8 cellular contexts compared by ENCODE assay signal in the genomic region with DNA sequence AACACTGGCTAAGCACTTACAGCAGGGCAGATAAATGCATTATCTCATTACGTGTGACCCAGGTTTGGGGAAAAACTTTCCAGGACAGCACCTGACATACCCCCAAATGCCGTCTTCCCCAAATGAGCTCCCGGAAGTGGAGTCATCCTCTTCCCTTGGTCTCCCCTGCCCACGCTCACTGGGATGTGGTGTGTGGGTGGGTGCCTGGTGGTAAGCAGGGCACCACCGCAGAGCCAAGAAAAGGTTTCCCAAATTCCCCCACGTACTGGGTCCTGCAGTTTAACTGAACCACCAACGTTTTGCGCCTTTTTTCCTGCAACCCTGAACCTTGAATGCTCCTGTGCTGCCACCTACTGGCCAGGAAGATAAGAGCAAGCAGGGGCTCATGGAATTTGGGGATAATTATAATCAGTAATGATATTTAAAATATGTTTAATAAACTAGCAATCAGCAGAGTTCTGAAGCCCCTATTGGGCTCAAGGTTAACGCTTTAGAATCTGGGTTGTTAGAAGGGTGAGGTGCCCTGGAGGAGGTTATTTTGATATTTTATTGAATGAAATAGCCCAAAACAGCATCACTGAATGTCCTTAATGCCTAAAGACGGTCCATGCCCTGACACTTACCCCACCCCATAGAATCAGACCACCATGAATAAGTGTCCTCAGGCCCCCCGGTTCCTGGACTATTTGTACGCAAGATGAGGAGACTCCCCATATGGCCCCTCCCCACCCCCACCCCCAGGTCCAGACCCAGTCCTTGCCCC. TPM values are rescaled to one million over a fixed set of nuclear protein-coding genes. Genes with fewer than 3 reads are reported as not detected.
DNase-seq lines count a peak whose midpoint lies in the region; ATAC-seq and TF ChIP-seq lines count a peak whose summit lies in the region.

No MANE protein-coding gene starts in this region.

- no peaks in the 10 kb centered on the region for H3K27me3 ChIP-seq in cardiac muscle cell

- CTCF ChIA-PET in activated CD4-positive, alpha-beta T cell treated with anti-CD3 and anti-CD28 coated beads for 36 hours (lab: Charles Lee): interaction anchor here (0.6 to 2.0 kb wide), 20 partner anchors 9 to 218 kb away, joined by 3 to 15 read pairs (median 4); no protein-coding TSS in a partner anchor

- DNase-seq in cardiac muscle cell (ENCODE audit: low read depth in 1 of 2, low spot score in 1 of 2) (peak; percentile 69 to 78), Right ventricle myocardium inferior (ENCODE audit: missing footprints) (no peak), NCI-H2171 treated with DMSO at 0.1 percent for 48 hours (lab: John Stamatoyannopoulos, UW) (peak; percentile 73), coronary artery (ENCODE audit: low spot score) (no peak), lung microvascular endothelial cell (ENCODE audit: low read depth in 2 of 2) (peak; percentile 56 to 75)
- peak; percentile 78 for DNase-seq in activated CD4-positive, alpha-beta T cell treated with anti-CD3 and anti-CD28 coated beads for 36 hours
- peak; percentile 41 to 45 for DNase-seq in stimulated activated CD8-positive, alpha-beta memory T cell treated with anti-CD3 and anti-CD28 coated beads, Interleukin-2, amount 100 ng/mL, for 48 hours (ENCODE audit: low read depth in 2 of 2)

- no peak overlapping the region for H3K27ac ChIP-seq in cardiac muscle cell
- no peak overlapping the region for H3K27ac ChIP-seq in coronary artery

- H3K4me1 ChIP-seq in cardiac muscle cell (ENCODE audit: low read depth): no peaks in the 10 kb centered on the region

- H3K4me3 ChIP-seq in cardiac muscle cell (no peak overlapping the region), coronary artery (no peak overlapping the region)

- TF ChIP-seq CTCF in cardiac muscle cell (IDR thresholded peaks at IDR 0.05; ENCODE audit: low read depth, low read length): peak; percentile 92
- peak; percentile 77 for TF ChIP-seq CTCF in coronary artery (IDR thresholded peaks at IDR 0.05)

- H3K4me3 Mint-ChIP-seq in activated CD4-positive, alpha-beta T cell treated with anti-CD3 and anti-CD28 coated beads for 36 hours: no peak overlapping the region

- intact Hi-C loops in Right ventricle myocardium inferior (cut with DNase I): loop anchor here (5.0 kb wide), 1 partner anchor 210 kb away; no protein-coding TSS in a partner anchor
- intact Hi-C loops in activated CD4-positive, alpha-beta T cell treated with anti-CD3 and anti-CD28 coated beads for 36 hours (cut with DNase I, micrococcal nuclease): loop anchor here in 1 of 2 experiments (1.0 to 2.0 kb wide), 2 partner anchors 68 to 212 kb away; partner anchors contain the start of gene CRHR1

- POLR2A ChIA-PET in activated CD4-positive, alpha-beta T cell treated with anti-CD3 and anti-CD28 coated beads for 36 hours (lab: Charles Lee): no interaction called here

- no peaks in the 10 kb centered on the region for H3K9me3 Mint-ChIP-seq in activated CD4-positive, alpha-beta T cell treated with anti-CD3 and anti-CD28 coated beads for 36 hours (ENCODE audit: low read depth)

- no peaks in the 10 kb centered on the region for H3K9me3 ChIP-seq in cardiac muscle cell (ENCODE audit: low read depth)

- H3K36me3 ChIP-seq in cardiac muscle cell: no peaks in the 10 kb centered on the region

- no peaks in the 10 kb centered on the region for H3K36me3 Mint-ChIP-seq in activated CD4-positive, alpha-beta T cell treated with anti-CD3 and anti-CD28 coated beads for 36 hours (ENCODE audit: low read depth)

- ATAC-seq in Right ventricle myocardium inferior (no peak), HG02759 (IDR thresholded peaks at IDR 0.05; ENCODE audit: unreplicated experiment) (no peak)
- peak; percentile 44 for ATAC-seq in activated CD4-positive, alpha-beta T cell treated with anti-CD3 and anti-CD28 coated beads for 36 hours

- peaks cover 12% of the 10 kb centered on the region for H3K27me3 Mint-ChIP-seq in activated CD4-positive, alpha-beta T cell treated with anti-CD3 and anti-CD28 coated beads for 36 hours

- H3K4me1 Mint-ChIP-seq in activated CD4-positive, alpha-beta T cell treated with anti-CD3 and anti-CD28 coated beads for 36 hours: peaks cover 4% of the 10 kb centered on the region

- H3K27ac Mint-ChIP-seq in activated CD4-positive, alpha-beta T cell treated with anti-CD3 and anti-CD28 coated beads for 36 hours: no peak overlapping the region

RNA-seq across cellular contexts. Expression of gene SPPL2C, which starts 8.0 kb away (rescaled TPM):
- total RNA-seq in cardiac muscle cell (0.12 TPM in 1 of 2 replicates, not detected in the other), Right ventricle myocardium inferior (not detected), lung microvascular endothelial cell (not detected in 2 replicates)
- polyA plus RNA-seq in cardiac muscle cell: not detected in 2 replicates
- not detected for total RNA-seq in activated CD4-positive, alpha-beta T cell treated with anti-CD3 and anti-CD28 coated beads for 36 hours

RNA-seq across cellular contexts. Expression of gene MAPT, which starts 41.6 kb away (rescaled TPM):
- total RNA-seq in cardiac muscle cell (1.3 and 2.9 TPM in 2 replicates), Right ventricle myocardium inferior (39.3 TPM), lung microvascular endothelial cell (under 0.01 TPM in 2 replicates)
- polyA plus RNA-seq in cardiac muscle cell: 1.5 and 1.9 TPM in 2 replicates
- total RNA-seq in activated CD4-positive, alpha-beta T cell treated with anti-CD3 and anti-CD28 coated beads for 36 hours: 1 to 10 TPM in 1 of 2 experiments, under 1 TPM in 1; 0.75 to 1.7 TPM

Comparison
In these comparisons a context has a peak if more than half of its experiments do, and no peak if none do; other contexts are left out.
1. DNase-seq: peak in cardiac muscle cell (2 of 2), NCI-H2171 treated with DMSO at 0.1 percent for 48 hours (single experiment), activated CD4-positive, alpha-beta T cell treated with anti-CD3 and anti-CD28 coated beads for 36 hours (single experiment), lung microvascular endothelial cell (2 of 2) and stimulated activated CD8-positive, alpha-beta memory T cell treated with anti-CD3 and anti-CD28 coated beads, Interleukin-2, amount 100 ng/mL, for 48 hours (2 of 2); none in Right ventricle myocardium inferior (single experiment) and coronary artery (single experiment).
2. RNA of gene MAPT, which starts 41.6 kb away (total RNA-seq): 39.3 TPM in Right ventricle myocardium inferior (single experiment); 0.75 to 1.7 TPM in activated CD4-positive, alpha-beta T cell treated with anti-CD3 and anti-CD28 coated beads for 36 hours, 1.3 to 2.9 TPM in cardiac muscle cell and under 0.01 TPM in lung microvascular endothelial cell; every median in the first group is over 10 times any median in the second.